ENCODE assay signal across 1 cellular context in genomic region chr6:99814230-99814928, GRCh38.
TF ChIP-seq lines count a peak whose summit lies in the region.

No MANE protein-coding gene starts in this region.

TF ChIP-seq in HepG2, 621 proteins besides CTCF, POLR2A, EP300 and RAD21 (continued from another document):
- TF ChIP-seq ARID5B (CRISPR knock-in tag; IDR thresholded peaks at IDR 0.05) (no peak), SMAD1 (CRISPR knock-in tag; IDR thresholded peaks at IDR 0.05; ENCODE audit: borderline replicate concordance, low read depth) (no peak), ZBTB40 (IDR thresholded peaks at IDR 0.05) (no peak), ZBTB40 (CRISPR knock-in tag; IDR thresholded peaks at IDR 0.05) (no peak), ZKSCAN5 (CRISPR knock-in tag; IDR thresholded peaks at IDR 0.05) (no peak), CREBL2 (CRISPR knock-in tag; IDR thresholded peaks at IDR 0.05; ENCODE audit: borderline replicate concordance) (no peak), IKZF5 (CRISPR knock-in tag; IDR thresholded peaks at IDR 0.05) (no peak), ISX (CRISPR knock-in tag; conservative IDR thresholded peaks at IDR 0.05) (no peak), ATRX (CRISPR knock-in tag; IDR thresholded peaks at IDR 0.05; ENCODE audit: borderline replicate concordance) (no peak), FOXA1 (IDR thresholded peaks at IDR 0.05) (no peak), FOXA1 (CRISPR knock-in tag; IDR thresholded peaks at IDR 0.05) (peak; percentile 50; the same call in 1 of the 2 replicates), ZBTB38 (CRISPR knock-in tag; IDR thresholded peaks at IDR 0.05) (no peak), FLYWCH1 (CRISPR knock-in tag; IDR thresholded peaks at IDR 0.05) (no peak), ZSCAN22 (CRISPR knock-in tag; IDR thresholded peaks at IDR 0.05) (no peak), RFX5 (IDR thresholded peaks at IDR 0.05; ENCODE audit: low read depth, low read length) (no peak), ZFP91 (CRISPR knock-in tag; IDR thresholded peaks at IDR 0.05; ENCODE audit: borderline replicate concordance) (no peak), ARID3A (IDR thresholded peaks at IDR 0.05; ENCODE audit: low read depth, low read length) (0 out of 2 replicates have a peak, but pooled peaks have one; percentile 15), ZNF350 (CRISPR knock-in tag; IDR thresholded peaks at IDR 0.05; ENCODE audit: borderline replicate concordance, low read depth) (no peak), SNAI1 (CRISPR knock-in tag; IDR thresholded peaks at IDR 0.05; ENCODE audit: borderline replicate concordance) (no peak), RAD51 (IDR thresholded peaks at IDR 0.05; ENCODE audit: borderline replicate concordance) (no peak), AHR (CRISPR knock-in tag; IDR thresholded peaks at IDR 0.05) (no peak), U2AF1 (optimal IDR thresholded peaks at IDR 0.05; ENCODE audit: low read depth, low read length) (no peak), ZNF251 (CRISPR knock-in tag; IDR thresholded peaks at IDR 0.05) (no peak), ZNF672 (CRISPR knock-in tag; IDR thresholded peaks at IDR 0.05) (no peak), ZNF292 (CRISPR knock-in tag; IDR thresholded peaks at IDR 0.05; ENCODE audit: borderline replicate concordance, low read depth) (no peak), ZFX (CRISPR knock-in tag; IDR thresholded peaks at IDR 0.05; ENCODE audit: low read depth) (no peak), ATF1 (CRISPR knock-in tag; IDR thresholded peaks at IDR 0.05) (no peak), HOMEZ (CRISPR knock-in tag; IDR thresholded peaks at IDR 0.05; ENCODE audit: low read depth) (no peak), PRMT3 (CRISPR knock-in tag; IDR thresholded peaks at IDR 0.05; ENCODE audit: borderline replicate concordance, low read depth) (no peak), FOSL2 (CRISPR knock-in tag; IDR thresholded peaks at IDR 0.05) (no peak), FOXA3 (CRISPR knock-in tag; IDR thresholded peaks at IDR 0.05) (peak; percentile 58; the same call in 1 of the 2 replicates), FIP1L1 (IDR thresholded peaks at IDR 0.05; ENCODE audit: borderline replicate concordance, insufficient read depth, low read depth, low read length) (no peak), ZNF10 (CRISPR knock-in tag; IDR thresholded peaks at IDR 0.05; ENCODE audit: borderline replicate concordance, low read depth) (no peak), FOXO1 (CRISPR knock-in tag; IDR thresholded peaks at IDR 0.05) (no peak), REXO4 (CRISPR knock-in tag; IDR thresholded peaks at IDR 0.05; ENCODE audit: borderline replicate concordance) (no peak), ADNP (CRISPR knock-in tag; IDR thresholded peaks at IDR 0.05) (no peak), ZNF503 (CRISPR knock-in tag; IDR thresholded peaks at IDR 0.05) (no peak), PCBP2 (optimal IDR thresholded peaks at IDR 0.05; ENCODE audit: low read depth, low read length, poor library complexity, severe bottlenecking) (no peak), ZBTB3 (CRISPR knock-in tag; IDR thresholded peaks at IDR 0.05; ENCODE audit: borderline replicate concordance, low read depth) (no peak), SRF (IDR thresholded peaks at IDR 0.05; ENCODE audit: low read depth, low read length) (0 out of 2 replicates have a peak, but pooled peaks have one; percentile 16), ZNF816 (CRISPR knock-in tag; IDR thresholded peaks at IDR 0.05; ENCODE audit: borderline replicate concordance) (no peak), HOXA3 (CRISPR knock-in tag; IDR thresholded peaks at IDR 0.05) (no peak), NBN (conservative IDR thresholded peaks at IDR 0.05) (no peak), NFE2 (CRISPR knock-in tag; IDR thresholded peaks at IDR 0.05) (no peak)
